Comparison of ENCODE assay signal across 8 cellular contexts in the genomic region with DNA sequence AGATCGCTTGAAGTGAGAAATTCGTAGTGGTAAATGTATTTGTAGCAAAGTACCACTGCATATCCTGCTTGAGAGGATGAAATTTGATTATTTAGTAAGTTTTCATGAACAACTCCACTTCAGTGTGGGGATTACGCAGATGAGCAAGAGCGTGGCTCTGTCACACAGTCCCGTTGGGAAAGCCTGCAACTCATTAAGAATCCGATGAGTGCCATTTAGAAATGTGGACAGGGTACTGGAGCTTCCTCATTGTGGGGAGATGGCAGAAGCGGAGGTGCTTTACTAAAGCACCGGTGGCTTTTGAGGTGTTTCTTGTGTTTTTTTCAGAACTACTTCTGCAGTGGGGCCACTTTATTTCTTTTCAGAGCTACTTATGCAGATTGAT. TPM values are rescaled to one million over a fixed set of nuclear protein-coding genes. Genes with fewer than 3 reads are reported as not detected.
A peak's percentile ranks its signal among the peaks of the same experiment; 100 is the strongest.
DNase-seq lines count a peak whose midpoint lies in the region; ATAC-seq and TF ChIP-seq lines count a peak whose summit lies in the region.

No MANE protein-coding gene starts in this region.

- CTCF ChIA-PET in HEK293T (lab: Yijun Ruan, JAX) = interaction anchor here (1.0 kb wide), 1 partner anchor 122 kb away, joined by 3 read pairs; no protein-coding TSS in a partner anchor

- peak overlapping the region; percentile 91 for H3K27ac ChIP-seq in GM23248
- H3K27ac ChIP-seq in substantia nigra (ENCODE audit: low read depth, low read length, poor library complexity, severe bottlenecking) = peak overlapping the region; percentile 86

- no peak for TF ChIP-seq CTCF in fibroblast of mammary gland (conservative IDR thresholded peaks at IDR 0.05; ENCODE audit: control insufficient read depth, insufficient read depth, low read depth, low read length)

- no peaks in the 10 kb centered on the region for H3K27me3 ChIP-seq in GM23248 (replicated peaks; ENCODE audit: insufficient read depth)
- peaks cover 32% of the 10 kb centered on the region for H3K27me3 ChIP-seq in NT2/D1 (ENCODE audit: insufficient read depth, insufficient read length)

- POLR2A ChIA-PET in HEK293T (lab: Yijun Ruan, JAX) = no interaction called here

- no peaks in the 10 kb centered on the region for H4K20me1 ChIP-seq in GM23248 (ENCODE audit: insufficient read depth)

- in situ Hi-C loops in GM23248 (cut with MboI) = no loop called here

- H3K79me2 ChIP-seq in GM23248 (ENCODE audit: insufficient read depth) = peaks cover 47% of the 10 kb centered on the region

- H3K9ac ChIP-seq in GM23248 (peak overlapping the region; percentile 80), NT2/D1 (ENCODE audit: insufficient read length, low read depth) (no peak overlapping the region)

- peaks cover 35% of the 10 kb centered on the region for H3F3A ChIP-seq in GM23248 (ENCODE audit: insufficient read depth)

- H3K4me2 ChIP-seq in GM23248 (ENCODE audit: unreplicated experiment) = peak overlapping the region; percentile 86

- ATAC-seq in GM18502 (IDR thresholded peaks at IDR 0.05; ENCODE audit: poor library complexity, unreplicated experiment) = peak; percentile 25

- H3K36me3 ChIP-seq in GM23248 (ENCODE audit: low read depth) (no peaks in the 10 kb centered on the region), NT2/D1 (ENCODE audit: insufficient read depth, insufficient read length, low read length) (no peaks in the 10 kb centered on the region)

- peak overlapping the region; percentile 31; the same call in 1 of the 2 replicates for H2AFZ ChIP-seq in GM23248

- H3K9me3 ChIP-seq in GM23248 (ENCODE audit: low read depth) (no peaks in the 10 kb centered on the region), NT2/D1 (ENCODE audit: insufficient read depth, low read length) (no peaks in the 10 kb centered on the region)

- no peaks in the 10 kb centered on the region for H3K9me2 ChIP-seq in GM23248 (ENCODE audit: insufficient read depth)

- DNase-seq in GM23248 = peak; percentile 82
- DNase-seq in NT2/D1 (ENCODE audit: low read depth, low spot score) = no peak
- peak; percentile 61 for DNase-seq in fibroblast of mammary gland (ENCODE audit: low read depth)
- DNase-seq in substantia nigra (lab: John Stamatoyannopoulos, UW) = no peak
- DNase-seq in activated gamma-delta T cell treated with Interleukin-2 at 50 U/mL for 16 hours = no peak
- DNase-seq in HEK293T (ENCODE audit: extremely low spot score) = no peak
- no peak for DNase-seq in KG1 (lab: John Stamatoyannopoulos, UW)

- WGBS in GM23248 (ENCODE audit: low coverage in 1 of 2, low lambda C conversion rate in 2 of 2, missing lambda C conversion rate in 2 of 2), 2 experiments = 8 to 13% methylated on average over 8 of the region's 8 CpGs

- peak overlapping the region; percentile 81 for H3K4me3 ChIP-seq in GM23248
- peak overlapping the region; percentile 13 for H3K4me3 ChIP-seq in NT2/D1 (ENCODE audit: insufficient read length, low read depth)
- peak overlapping the region; percentile 82 for H3K4me3 ChIP-seq in fibroblast of mammary gland (ENCODE audit: control insufficient read depth, low read depth, low read length)

- H3K4me1 ChIP-seq in GM23248 (ENCODE audit: insufficient read depth) (peaks cover 23% of the 10 kb centered on the region), NT2/D1 (ENCODE audit: insufficient read depth, insufficient read length) (peaks cover 2% of the 10 kb centered on the region)

TF ChIP-seq in HEK293T, 16 proteins besides CTCF, POLR2A, EP300 and RAD21:
- no peak for TF ChIP-seq LEF1 (IDR thresholded peaks at IDR 0.05; ENCODE audit: borderline replicate concordance)
- TF ChIP-seq SP1 (IDR thresholded peaks at IDR 0.05) = no peak
- TF ChIP-seq CTBP1 (IDR thresholded peaks at IDR 0.05; ENCODE audit: borderline replicate concordance) = no peak
- no peak for TF ChIP-seq FOXA1 (IDR thresholded peaks at IDR 0.05)
- TF ChIP-seq FOXK2 (IDR thresholded peaks at IDR 0.05) = no peak
- TF ChIP-seq L3MBTL2 (conservative IDR thresholded peaks at IDR 0.05) = no peak
- no peak for TF ChIP-seq NFRKB (IDR thresholded peaks at IDR 0.05)
- TF ChIP-seq SUZ12 (IDR thresholded peaks at IDR 0.05) = no peak
- TF ChIP-seq ARNT (IDR thresholded peaks at IDR 0.05) = no peak

RNA-seq across cellular contexts. Expression of gene TJP2, which starts 1.4 kb away (rescaled TPM):
- total RNA-seq in GM23248 (2014; rRNA removed; shearing (Covaris generic)) = 8.6 and 22.0 TPM in 2 replicates
- 5.5 TPM in 2 replicates for polyA plus RNA-seq in GM23248 (2016; fragmentation: Nextera tagmentation; extraction: Ambion mirVana)

Comparison
In these comparisons a context has a peak if more than half of its experiments do, and no peak if none do; other contexts are left out.
1. DNase-seq: peak in GM23248 (single experiment) and fibroblast of mammary gland (single experiment); none in NT2/D1 (single experiment), substantia nigra (0 of 49), activated gamma-delta T cell treated with Interleukin-2 at 50 U/mL for 16 hours (single experiment), HEK293T (single experiment) and KG1 (single experiment).
2. H3K4me3 ChIP-seq: peak in every context shown above with its lines; median percentile 82 in fibroblast of mammary gland; 81 in GM23248; 13 in NT2/D1.